In the genomic region with DNA sequence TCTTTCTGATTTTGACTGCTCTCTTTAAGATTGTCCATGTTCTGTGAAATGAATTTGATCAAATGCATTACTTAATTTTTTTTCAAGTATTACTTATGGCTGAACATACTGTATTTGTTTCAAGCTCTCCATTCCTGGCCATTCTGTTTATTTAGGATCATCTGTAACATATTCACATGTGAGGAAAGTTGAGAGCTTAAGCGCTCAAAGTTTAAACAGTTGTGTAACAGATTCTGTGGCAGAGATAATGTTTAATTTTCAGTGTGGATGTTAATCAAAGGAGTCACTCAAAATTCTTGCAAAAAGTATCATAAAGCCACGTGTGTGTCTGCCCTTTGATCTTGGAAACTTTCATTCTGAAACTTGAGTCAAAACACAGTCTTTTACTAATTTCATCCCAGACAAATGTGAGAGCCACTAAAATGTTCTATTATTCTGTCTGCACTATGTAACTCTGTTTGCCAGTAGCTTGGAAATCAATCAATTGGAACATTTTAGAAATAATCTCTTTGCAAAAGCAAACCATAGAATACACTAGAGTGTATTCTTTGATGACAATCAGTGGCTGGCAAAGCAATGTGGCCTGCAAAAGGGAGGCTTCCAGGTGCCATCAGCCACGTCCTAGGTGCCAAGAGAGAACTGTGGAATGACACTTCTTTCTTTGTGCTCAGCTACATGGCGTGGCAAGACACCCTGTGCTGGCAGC, we compare ENCODE assay signal across 26 cellular contexts. TPM values are rescaled to one million over a fixed set of nuclear protein-coding genes. Genes with fewer than 3 reads are reported as not detected.
DNase-seq lines count a peak whose midpoint lies in the region; ATAC-seq and TF ChIP-seq lines count a peak whose summit lies in the region.
"Had no signal": no experiment of that assay in that cellular context is flagged by ENCODE, and none has a peak within 500 bp of the region (broad histone marks: within the 10 kb centered on the region; RNA-seq: fewer than 3 reads in every experiment).

No MANE protein-coding gene starts in this region.

- H3K4me1 Mint-ChIP-seq in CD14-positive monocyte: peaks cover 17% of the 10 kb centered on the region
- H3K4me1 Mint-ChIP-seq: H9 had no signal

- H3K27me3 Mint-ChIP-seq in CD14-positive monocyte (ENCODE audit: low read depth in 3 of 3): no peaks in the 10 kb centered on the region
- H3K27me3 Mint-ChIP-seq: activated CD4-positive, alpha-beta T cell treated with anti-CD3 and anti-CD28 coated beads, Interleukin-2, amount 10 ng/mL, durations not matched to agents 24 days and 14 days; activated naive CD4-positive, alpha-beta T cell treated with anti-CD3 and anti-CD28 coated beads, Interleukin-2, amount 50 U/mL, for 24 hours; CD4-positive, alpha-beta memory T cell had no signal

- in situ Hi-C loops in GM13977 (cut with MboI; ENCODE audit: low pct_unique_long_range_greater_than_20kb, low sequenced_read_pairs, unreplicated experiment): no loop called here

- H3K4me1 ChIP-seq in liver (ENCODE audit: control insufficient read depth in 4 of 4, insufficient read depth in 4 of 4, low read length in 3 of 4): peaks cover 0 to 12% (median 11%) of the 10 kb centered on the region in 4 donors
- H3K4me1 ChIP-seq: colonic mucosa had no signal

- no peak overlapping the region for H3K9ac ChIP-seq in liver (ENCODE audit: low read depth in 1 of 2, low read length in 2 of 2)

- TF ChIP-seq CTCF in CD14-positive monocyte (IDR thresholded peaks at IDR 0.05): no peak
- TF ChIP-seq CTCF in liver (IDR thresholded peaks at IDR 0.05; ENCODE audit: low read depth, low read length, missing input control): no peak
- no peak for TF ChIP-seq CTCF in GM13977 (IDR thresholded peaks at IDR 0.05; ENCODE audit: extremely low read depth, insufficient read depth, missing control alignments)

- ATAC-seq in activated CD4-positive, CD25-positive, alpha-beta regulatory T cell treated with anti-CD3 and anti-CD28 coated beads, Interleukin-2, amount 50 U/mL, for 24 hours: peak; percentile 44 to 69
- ATAC-seq in Right ventricle myocardium inferior: no peak
- ATAC-seq: left cardiac atrium had no signal

- H3K27ac Mint-ChIP-seq in CD14-positive monocyte: peak overlapping the region in 4 of 7 donors; percentile 42 to 88 (median 71)
- H3K27ac Mint-ChIP-seq: activated CD4-positive, alpha-beta T cell treated with anti-CD3 and anti-CD28 coated beads, Interleukin-2, amount 10 ng/mL, durations not matched to agents 24 days and 14 days; activated T-helper 1 cell treated with anti-CD3 and anti-CD28 coated beads, Interleukin-12 subunit alpha, Interleukin-12 subunit beta, Interleukin-2, Interleukin-4 antibody, amounts not matched to agents 30 ng/mL and 10 ng/mL and 1 ng/mL, durations not matched to agents 14 hours and 24 hours and 36 hours; H9; nephron had no signal

- H3K4me3 ChIP-seq in liver (ENCODE audit: low read depth in 1 of 3, low read length in 3 of 3): no peak overlapping the region
- H3K4me3 ChIP-seq: colonic mucosa had no signal

- intact Hi-C loops in CD14-positive monocyte (cut with micrococcal nuclease): no loop called here
- intact Hi-C loops in Right ventricle myocardium inferior (cut with DNase I): no loop called here

- H3K9me3 ChIP-seq in liver (ENCODE audit: control insufficient read depth in 4 of 4, low read length in 3 of 4): peaks cover 0 to 2% (median 0%) of the 10 kb centered on the region in 4 donors
- H3K9me3 ChIP-seq: colonic mucosa had no signal

- 34% methylated on average over 4 of the region's 4 CpGs for WGBS in liver

- H3K4me3 Mint-ChIP-seq in CD14-positive monocyte: no peak overlapping the region
- H3K4me3 Mint-ChIP-seq: activated CD4-positive, alpha-beta T cell treated with anti-CD3 and anti-CD28 coated beads, Interleukin-2, amount 10 ng/mL, durations not matched to agents 24 days and 14 days; activated naive CD4-positive, alpha-beta T cell treated with anti-CD3 and anti-CD28 coated beads, Interleukin-2, amount 50 U/mL, for 24 hours; activated T-helper 1 cell treated with anti-CD3 and anti-CD28 coated beads, Interleukin-12 subunit alpha, Interleukin-12 subunit beta, Interleukin-2, Interleukin-4 antibody, amounts not matched to agents 30 ng/mL and 10 ng/mL and 1 ng/mL, durations not matched to agents 14 hours and 24 hours and 36 hours; CD4-positive, alpha-beta memory T cell; H9; nephron had no signal

- no peak for DNase-seq in activated CD4-positive, CD25-positive, alpha-beta regulatory T cell treated with anti-CD3 and anti-CD28 coated beads, Interleukin-2, amount 50 U/mL, for 72 hours
- no peak for DNase-seq in CD14-positive monocyte (ENCODE audit: low spot score)
- peak; percentile 33 for DNase-seq in amniotic epithelial cell (ENCODE audit: low read depth)
- DNase-seq in Right ventricle myocardium inferior (ENCODE audit: missing footprints): no peak
- no peak for DNase-seq in NK-92 (lab: John Stamatoyannopoulos, UW; ENCODE audit: unreplicated experiment)
- DNase-seq in GM13977 (ENCODE audit: low spot score): no peak
- DNase-seq: activated CD4-positive, alpha-beta T cell treated with anti-CD3 and anti-CD28 coated beads, Interleukin-2, amount 10 ng/mL, durations not matched to agents 24 days and 14 days; anterior cingulate cortex; CD4-positive, alpha-beta memory T cell; colonic mucosa; effector CD8-positive, alpha-beta T cell; H9; hypothalamus; left cardiac atrium; mammary epithelial cell; NCI-H1105 treated with DMSO at 0.1 percent for 48 hours; NCI-H2029; NCI-H524; stimulated activated CD4-positive, alpha-beta T cell treated with anti-CD3 and anti-CD28 coated beads, Interleukin-4, amount 100 ng/mL, for 24 hours; trophoblast cell had no signal

- no peaks in the 10 kb centered on the region for H3K36me3 Mint-ChIP-seq in CD14-positive monocyte
- H3K36me3 Mint-ChIP-seq: activated naive CD4-positive, alpha-beta T cell treated with anti-CD3 and anti-CD28 coated beads, Interleukin-2, amount 50 U/mL, for 24 hours; CD4-positive, alpha-beta memory T cell had no signal

- no peak for TF ChIP-seq RAD21 in liver (IDR thresholded peaks at IDR 0.05)

- H3K36me3 ChIP-seq in liver (ENCODE audit: control insufficient read depth in 4 of 4, insufficient read depth in 3 of 4, low read depth in 1 of 4, low read length in 3 of 4): no peaks in the 10 kb centered on the region
- H3K36me3 ChIP-seq: colonic mucosa had no signal

- no peaks in the 10 kb centered on the region for H3K27me3 ChIP-seq in liver (ENCODE audit: control insufficient read depth in 4 of 4, insufficient read depth in 4 of 4, low read length in 3 of 4)
- H3K27me3 ChIP-seq: colonic mucosa had no signal

- no peak overlapping the region for H3K27ac ChIP-seq in liver (ENCODE audit: low read depth in 1 of 2, low read length in 2 of 2)
- H3K27ac ChIP-seq: colonic mucosa, VCaP had no signal

- H3K9me3 Mint-ChIP-seq in CD14-positive monocyte: peaks cover 2 to 15% (median 5%) of the 10 kb centered on the region in 7 donors
- H3K9me3 Mint-ChIP-seq: activated CD4-positive, alpha-beta T cell treated with anti-CD3 and anti-CD28 coated beads, Interleukin-2, amount 10 ng/mL, durations not matched to agents 24 days and 14 days; activated naive CD4-positive, alpha-beta T cell treated with anti-CD3 and anti-CD28 coated beads, Interleukin-2, amount 50 U/mL, for 24 hours; activated T-helper 1 cell treated with anti-CD3 and anti-CD28 coated beads, Interleukin-12 subunit alpha, Interleukin-12 subunit beta, Interleukin-2, Interleukin-4 antibody, amounts not matched to agents 30 ng/mL and 10 ng/mL and 1 ng/mL, durations not matched to agents 14 hours and 24 hours and 36 hours; CD4-positive, alpha-beta memory T cell had no signal

TF ChIP-seq in liver, 16 proteins besides CTCF, POLR2A, EP300 and RAD21 (continues in another document):
- TF ChIP-seq HNF4A (conservative IDR thresholded peaks at IDR 0.05): peak; percentile 58 to 63
- TF ChIP-seq ZBTB33 (IDR thresholded peaks at IDR 0.05): peak; percentile 34
- no peak for TF ChIP-seq GABPA (IDR thresholded peaks at IDR 0.05 in 1 of 2, conservative IDR thresholded peaks at IDR 0.05 in 1 of 2)
- peak in 1 of 2 donors; percentile 15 for TF ChIP-seq RXRA (IDR thresholded peaks at IDR 0.05)
- peak; percentile 37 for TF ChIP-seq YY1 (IDR thresholded peaks at IDR 0.05)
- no peak for TF ChIP-seq EGR1 (IDR thresholded peaks at IDR 0.05; ENCODE audit: low read depth in 2 of 2)
- TF ChIP-seq SP1 (IDR thresholded peaks at IDR 0.05): no peak

RNA-seq across cellular contexts. Expression of gene ARL5B, which starts 40.8 kb away (rescaled TPM):
- 1 to 10 TPM; 1.3 to 1.4 TPM for polyA plus RNA-seq in CD14-positive monocyte
- total RNA-seq in liver: 10 to 100 TPM; 18.6 to 19.5 TPM
- 1 to 10 TPM; 5.2 to 6.0 TPM for polyA plus RNA-seq in liver
- 6.2 TPM for total RNA-seq in Right ventricle myocardium inferior

RNA-seq across cellular contexts. Expression of gene NSUN6, which starts 48.6 kb away (rescaled TPM):
- polyA plus RNA-seq in CD14-positive monocyte: 1 to 10 TPM; 1.2 to 3.1 TPM
- total RNA-seq in liver: 10 to 100 TPM; 17.1 to 47.6 TPM
- polyA plus RNA-seq in liver: 10 to 100 TPM; 16.3 to 32.9 TPM
- 8.1 TPM for total RNA-seq in Right ventricle myocardium inferior
